32 cellular contexts compared by ENCODE assay signal in the genomic region with DNA sequence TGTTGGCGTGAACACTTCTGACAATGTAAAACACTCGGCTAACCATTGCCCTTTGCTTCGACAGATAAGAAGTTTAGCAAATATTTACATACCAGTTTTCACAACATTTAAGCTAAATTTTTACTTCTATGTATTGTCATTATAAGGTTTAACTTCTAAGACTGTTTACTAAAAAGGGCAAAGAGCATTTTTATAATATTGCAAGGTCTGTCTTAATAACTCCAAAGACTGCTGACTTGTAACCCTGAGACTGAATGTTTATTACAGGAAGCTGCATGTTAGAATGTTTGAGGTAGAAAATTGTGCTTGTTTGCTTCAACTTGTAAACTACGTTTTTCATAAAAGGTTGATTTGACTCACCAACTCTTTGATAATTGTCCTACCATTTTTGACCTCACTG.
"Had no signal": no experiment of that assay in that cellular context is flagged by ENCODE, and none has a peak within 500 bp of the region (broad histone marks: within the 10 kb centered on the region; RNA-seq: fewer than 3 reads in every experiment).

No MANE protein-coding gene starts in this region.

- ATAC-seq: activated CD4-positive, alpha-beta T cell treated with anti-CD3 and anti-CD28 coated beads for 36 hours; activated CD4-positive, CD25-positive, alpha-beta regulatory T cell treated with anti-CD3 and anti-CD28 coated beads, Interleukin-2, amount 50 U/mL, for 24 hours; activated CD8-positive, alpha-beta T cell treated with anti-CD3 and anti-CD28 coated beads, Interleukin-2, amount 10 ng/mL, durations not matched to agents 7 days and 5 days; activated naive CD4-positive, alpha-beta T cell treated with anti-CD3 and anti-CD28 coated beads, Interleukin-2, amount 50 U/mL, for 72 hours; WTC11 had no signal

- H3K36me3 Mint-ChIP-seq: activated naive CD4-positive, alpha-beta T cell treated with anti-CD3 and anti-CD28 coated beads, Interleukin-2, amount 50 U/mL, for 72 hours; brain; WTC11 had no signal

- H3K4me3 Mint-ChIP-seq: activated CD4-positive, alpha-beta T cell treated with anti-CD3 and anti-CD28 coated beads for 36 hours; activated CD4-positive, alpha-beta T cell treated with anti-CD3 and anti-CD28 coated beads, Interleukin-2, amount 10 ng/mL, durations not matched to agents 7 days and 5 days; activated CD8-positive, alpha-beta T cell treated with anti-CD3 and anti-CD28 coated beads, Interleukin-2, amount 10 ng/mL, durations not matched to agents 7 days and 5 days; activated naive CD4-positive, alpha-beta T cell treated with anti-CD3 and anti-CD28 coated beads for 36 hours; activated T-cell treated with anti-CD3 and anti-CD28 coated beads, Interleukin-2, amount 50 U/mL, for 24 hours; brain; WTC11 had no signal

- H3K9me3 Mint-ChIP-seq: activated CD4-positive, alpha-beta T cell treated with anti-CD3 and anti-CD28 coated beads, Interleukin-2, amount 10 ng/mL, durations not matched to agents 7 days and 5 days; activated naive CD4-positive, alpha-beta T cell treated with anti-CD3 and anti-CD28 coated beads for 36 hours; activated naive CD4-positive, alpha-beta T cell treated with anti-CD3 and anti-CD28 coated beads, Interleukin-2, amount 50 U/mL, for 72 hours; activated T-cell treated with anti-CD3 and anti-CD28 coated beads, Interleukin-2, amount 50 U/mL, for 24 hours; WTC11 had no signal

- H3K36me3 ChIP-seq: adrenal gland, MG63 had no signal

- DNase-seq: activated CD4-positive, alpha-beta T cell treated with anti-CD3 and anti-CD28 coated beads for 36 hours; activated CD4-positive, alpha-beta T cell treated with anti-CD3 and anti-CD28 coated beads, Interleukin-2, amount 10 ng/mL, durations not matched to agents 7 days and 5 days; activated CD4-positive, alpha-beta T cell treated with anti-CD3 and anti-CD28 coated beads, Interleukin-2, amount 50 U/mL, for 48 hours; activated CD8-positive, alpha-beta T cell treated with anti-CD3 and anti-CD28 coated beads, Interleukin-2, amount 10 ng/mL, durations not matched to agents 7 days and 5 days; activated gamma-delta T cell treated with Interleukin-2 at 50 U/mL for 16 hours; activated naive CD4-positive, alpha-beta T cell treated with anti-CD3 and anti-CD28 coated beads for 36 hours; activated T-cell treated with anti-CD3 and anti-CD28 coated beads, Interleukin-2, amount 50 U/mL, for 24 hours; adrenal gland; anterior cingulate cortex; caudate nucleus; cerebellar nuclear complex; MG63; MV-4-11; NCI-H1092; NCI-H1436 treated with DMSO at 0.1 percent for 48 hours; NCI-H1694 treated with DMSO at 0.1 percent for 48 hours; NCI-H2029; NCI-H2171; NCI-H510A; NCI-H526; NCI-H748 treated with DMSO at 0.1 percent for 48 hours; NK-92 treated with Interleukin-12 subunit alpha and Interleukin-12 subunit beta, amount 100 ng/mL, for 24 hours; PC-9; Right ventricle myocardium superior; T1000 had no signal

- H3K4me3 ChIP-seq: adrenal gland, MG63, PC-9, SK-N-MC had no signal

- H3K27me3 Mint-ChIP-seq: activated CD4-positive, alpha-beta T cell treated with anti-CD3 and anti-CD28 coated beads for 36 hours had no signal

- H3K9me3 ChIP-seq: adrenal gland, MG63 had no signal

- H3K27ac Mint-ChIP-seq: activated CD4-positive, alpha-beta T cell treated with anti-CD3 and anti-CD28 coated beads for 36 hours; activated CD4-positive, alpha-beta T cell treated with anti-CD3 and anti-CD28 coated beads, Interleukin-2, amount 10 ng/mL, durations not matched to agents 7 days and 5 days; activated CD8-positive, alpha-beta T cell treated with anti-CD3 and anti-CD28 coated beads, Interleukin-2, amount 10 ng/mL, durations not matched to agents 7 days and 5 days; activated naive CD4-positive, alpha-beta T cell treated with anti-CD3 and anti-CD28 coated beads for 36 hours; activated naive CD4-positive, alpha-beta T cell treated with anti-CD3 and anti-CD28 coated beads, Interleukin-2, amount 50 U/mL, for 72 hours; activated T-cell treated with anti-CD3 and anti-CD28 coated beads, Interleukin-2, amount 50 U/mL, for 24 hours; WTC11 had no signal

- FAIRE-seq: bronchial epithelial cell, RCC 7860 had no signal

- H3K4me1 Mint-ChIP-seq: activated CD4-positive, alpha-beta T cell treated with anti-CD3 and anti-CD28 coated beads for 36 hours; activated CD4-positive, alpha-beta T cell treated with anti-CD3 and anti-CD28 coated beads, Interleukin-2, amount 10 ng/mL, durations not matched to agents 7 days and 5 days; brain; WTC11 had no signal

- H3K4me1 ChIP-seq: adrenal gland had no signal

- H3K27me3 ChIP-seq: MG63 had no signal
